ENCODE assay signal across 8 cellular contexts in genomic region chr7:45921699-45922519, GRCh38. TPM values are rescaled to one million over a fixed set of nuclear protein-coding genes. Genes with fewer than 3 reads are reported as not detected.
DNase-seq lines count a peak whose midpoint lies in the region; ATAC-seq lines count a peak whose summit lies in the region.

No MANE protein-coding gene starts in this region.

- H3K36me3 Mint-ChIP-seq in activated naive CD8-positive, alpha-beta T cell, result no peaks in the 10 kb centered on the region

- H3K36me3 ChIP-seq in rectal smooth muscle tissue (ENCODE audit: control insufficient read depth, insufficient read depth, low read length), result no peaks in the 10 kb centered on the region

- no peaks in the 10 kb centered on the region for H3K9me3 Mint-ChIP-seq in activated naive CD8-positive, alpha-beta T cell (ENCODE audit: low read depth)

- no peak overlapping the region for H3K27ac Mint-ChIP-seq in activated naive CD8-positive, alpha-beta T cell

- H3K4me3 Mint-ChIP-seq in activated naive CD8-positive, alpha-beta T cell, result peak overlapping the region; percentile 62

- no peak overlapping the region for H3K9ac ChIP-seq in rectal smooth muscle tissue (ENCODE audit: low read length)

- peak; percentile 31 to 47 for ATAC-seq in left cardiac atrium
- no peak for ATAC-seq in HG03139 (IDR thresholded peaks at IDR 0.05; ENCODE audit: unreplicated experiment)

- no peak overlapping the region for H3K27ac ChIP-seq in rectal smooth muscle tissue (ENCODE audit: low read depth, low read length)

- H3K4me3 ChIP-seq in rectal smooth muscle tissue (ENCODE audit: low read length), result peak overlapping the region; percentile 41

- intact Hi-C loops in left cardiac atrium (cut with DNase I), result loop anchor here (1.0 to 5.0 kb wide), 6 partner anchors 430 to 1330 kb away; no protein-coding TSS in a partner anchor

- peaks cover 37% of the 10 kb centered on the region for H3K27me3 Mint-ChIP-seq in activated naive CD8-positive, alpha-beta T cell

- peaks cover 2% of the 10 kb centered on the region for H3K27me3 ChIP-seq in rectal smooth muscle tissue (ENCODE audit: control insufficient read depth, insufficient read depth, low read length)

- peaks cover 24% of the 10 kb centered on the region for H3K4me1 Mint-ChIP-seq in activated naive CD8-positive, alpha-beta T cell (ENCODE audit: low read depth)

- H3K4me1 ChIP-seq in rectal smooth muscle tissue (ENCODE audit: control insufficient read depth, insufficient read depth, low read length), result peaks cover 3% of the 10 kb centered on the region

- peak in 2 of 3 experiments; percentile 25 to 41 for DNase-seq in NCI-H1417 (lab: John Stamatoyannopoulos, UW)
- no peak for DNase-seq in NCI-H1417 treated with DMSO at 0.1 percent for 48 hours (lab: John Stamatoyannopoulos, UW)
- peak; percentile 74 for DNase-seq in LHCN-M2 (ENCODE audit: low read depth)
- peak; percentile 62 for DNase-seq in left cardiac atrium
- no peak for DNase-seq in Kasumi-1 (lab: John Stamatoyannopoulos, UW)

RNA-seq across cellular contexts. Expression of gene IGFBP3, which starts 0.8 kb away (rescaled TPM):
- 14.0 and 31.9 TPM in 2 replicates for total RNA-seq in LHCN-M2 (2014; rRNA removed)
- 150 TPM for polyA plus RNA-seq in LHCN-M2 (2012)
- 10 to 100 TPM; 37.5 to 75.4 TPM for total RNA-seq in left cardiac atrium

RNA-seq across cellular contexts. Expression of gene IGFBP1, which starts 33.6 kb away (rescaled TPM):
- total RNA-seq in LHCN-M2 (2014; rRNA removed) (0.23 and 1.2 TPM in 2 replicates), left cardiac atrium (not detected)
- polyA plus RNA-seq in LHCN-M2 (2012), result 0.61 TPM

RNA-seq across cellular contexts. Expression of gene CCDC201, which starts 49.0 kb away (rescaled TPM):
- total RNA-seq in LHCN-M2 (2014; rRNA removed), result not detected in 2 replicates
- polyA plus RNA-seq in LHCN-M2 (2012), result not detected
- not detected for total RNA-seq in left cardiac atrium

Comparison
In these comparisons a context has a peak if more than half of its experiments do, and no peak if none do; other contexts are left out.
1. DNase-seq: peak in NCI-H1417 (2 of 3), LHCN-M2 (single experiment) and left cardiac atrium (single experiment); none in NCI-H1417 treated with DMSO at 0.1 percent for 48 hours (single experiment) and Kasumi-1 (0 of 2).